8 cellular contexts compared by ENCODE assay signal in the genomic region with DNA sequence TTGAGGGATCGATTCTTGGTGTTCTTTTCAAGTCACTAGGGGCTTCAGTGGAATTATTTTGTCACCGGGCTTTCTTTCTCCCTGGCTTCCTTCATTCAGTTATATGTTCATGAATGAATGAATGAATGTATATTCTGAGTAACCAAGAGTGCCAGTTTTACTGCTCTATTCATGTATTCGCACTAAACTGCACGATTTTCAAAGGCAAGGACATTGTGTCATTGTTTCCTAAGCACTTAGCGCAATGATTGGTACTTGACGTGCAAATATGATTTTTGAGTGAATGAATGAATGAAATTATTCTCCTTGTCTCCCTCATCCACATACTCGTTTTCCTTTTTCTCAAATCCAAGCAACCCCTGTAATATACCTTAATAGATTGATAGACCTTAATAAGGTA. TPM values are rescaled to one million over a fixed set of nuclear protein-coding genes. Genes with fewer than 3 reads are reported as not detected.
DNase-seq lines count a peak whose midpoint lies in the region; ATAC-seq, FAIRE-seq and TF ChIP-seq lines count a peak whose summit lies in the region.

No MANE protein-coding gene starts in this region.

- H3K9me1 ChIP-seq in keratinocyte (ENCODE audit: control insufficient read depth, extremely low read depth, insufficient read depth, low read length) = no peaks in the 10 kb centered on the region

- peak overlapping the region; percentile 100 for H3K27ac Mint-ChIP-seq in activated CD4-positive, alpha-beta T cell treated with anti-CD3 and anti-CD28 coated beads, Interleukin-2, amount 10 ng/mL, durations not matched to agents 7 days and 5 days
- peak overlapping the region; percentile 100 for H3K27ac Mint-ChIP-seq in activated T-helper 2 cell treated with anti-CD3 and anti-CD28 coated beads, Interferon-gamma antibody, Interleukin-2, Interleukin-4, amounts not matched to agents 10 μg/mL and 5 μg/mL and 100 μg/mL, durations not matched to agents 14 hours and 24 hours and 36 hours

- dilution Hi-C loops in keratinocyte (cut with MboI; ENCODE audit: extremely low pct_ligation_motif_present, low sequenced_read_pairs) = no loop called here

- WGBS in thymus = 75% methylated on average over 7 of the region's 7 CpGs

- H2AFZ ChIP-seq in keratinocyte (ENCODE audit: control insufficient read depth, low read length) = peak overlapping the region; percentile 97

- no peak for FAIRE-seq in keratinocyte (lab: Jason Lieb, UNC)

- peaks cover 30% of the 10 kb centered on the region for H3K4me1 Mint-ChIP-seq in activated CD4-positive, alpha-beta T cell treated with anti-CD3 and anti-CD28 coated beads, Interleukin-2, amount 10 ng/mL, durations not matched to agents 7 days and 5 days
- peaks cover 23% of the 10 kb centered on the region for H3K4me1 Mint-ChIP-seq in activated T-helper 2 cell treated with anti-CD3 and anti-CD28 coated beads, Interferon-gamma antibody, Interleukin-2, Interleukin-4, amounts not matched to agents 10 μg/mL and 5 μg/mL and 100 μg/mL, durations not matched to agents 14 hours and 24 hours and 36 hours (ENCODE audit: low read depth)

- H3K4me1 ChIP-seq in keratinocyte (ENCODE audit: control insufficient read depth, extremely low read depth, insufficient read depth, low read length) (peaks cover 6% of the 10 kb centered on the region), thymus (ENCODE audit: control insufficient read depth, insufficient read depth, low read length) (peaks cover 5% of the 10 kb centered on the region)

- H3K27ac ChIP-seq in keratinocyte (ENCODE audit: control insufficient read depth, insufficient read depth, low read length) (peak overlapping the region; percentile 96), thymus (ENCODE audit: low read depth) (peak overlapping the region; percentile 98)

- POLR2A ChIA-PET in activated CD4-positive, alpha-beta T cell treated with anti-CD3 and anti-CD28 coated beads, Interleukin-2, amount 10 ng/mL, durations not matched to agents 7 days and 5 days (lab: Charles Lee) = interaction anchor here (0.6 kb wide), 1 partner anchor 70 kb away, joined by 5 read pairs; no protein-coding TSS in a partner anchor

- H3K4me3 Mint-ChIP-seq in activated CD4-positive, alpha-beta T cell treated with anti-CD3 and anti-CD28 coated beads, Interleukin-2, amount 10 ng/mL, durations not matched to agents 7 days and 5 days = peak overlapping the region; percentile 99
- peak overlapping the region; percentile 99 for H3K4me3 Mint-ChIP-seq in activated T-helper 2 cell treated with anti-CD3 and anti-CD28 coated beads, Interferon-gamma antibody, Interleukin-2, Interleukin-4, amounts not matched to agents 10 μg/mL and 5 μg/mL and 100 μg/mL, durations not matched to agents 14 hours and 24 hours and 36 hours (ENCODE audit: low read depth)

- TF ChIP-seq CTCF in keratinocyte (optimal IDR thresholded peaks at IDR 0.05 in 1 of 3, IDR thresholded peaks at IDR 0.05 in 1 of 3, conservative IDR thresholded peaks at IDR 0.05 in 1 of 3; ENCODE audit: extremely low read depth in 1 of 3, insufficient read depth in 2 of 3, low read length in 3 of 3) = no peak

- peaks cover 3% of the 10 kb centered on the region for H3K79me2 ChIP-seq in keratinocyte (ENCODE audit: control insufficient read depth, insufficient read depth, low read length)

- CTCF ChIA-PET in activated CD4-positive, alpha-beta T cell treated with anti-CD3 and anti-CD28 coated beads, Interleukin-2, amount 10 ng/mL, durations not matched to agents 7 days and 5 days (lab: Charles Lee) = interaction anchor here (1.0 to 2.6 kb wide), 2 partner anchors 11 to 12 kb away, joined by 3 to 9 read pairs; no protein-coding TSS in a partner anchor

- intact Hi-C loops in activated T-helper 2 cell treated with anti-CD3 and anti-CD28 coated beads, Interferon-gamma antibody, Interleukin-2, Interleukin-4, amounts not matched to agents 10 μg/mL and 5 μg/mL and 100 μg/mL, durations not matched to agents 14 hours and 24 hours and 36 hours (cut with micrococcal nuclease) = loop anchor here (1.0 kb wide), 1 partner anchor 34 kb away; a partner anchor contains a TSS

- no peaks in the 10 kb centered on the region for H3K9me3 Mint-ChIP-seq in activated CD4-positive, alpha-beta T cell treated with anti-CD3 and anti-CD28 coated beads, Interleukin-2, amount 10 ng/mL, durations not matched to agents 7 days and 5 days
- no peaks in the 10 kb centered on the region for H3K9me3 Mint-ChIP-seq in activated T-helper 2 cell treated with anti-CD3 and anti-CD28 coated beads, Interferon-gamma antibody, Interleukin-2, Interleukin-4, amounts not matched to agents 10 μg/mL and 5 μg/mL and 100 μg/mL, durations not matched to agents 14 hours and 24 hours and 36 hours

- no peaks in the 10 kb centered on the region for H3K9me3 ChIP-seq in keratinocyte (ENCODE audit: control insufficient read depth, low read depth, low read length)
- no peaks in the 10 kb centered on the region for H3K9me3 ChIP-seq in thymus (ENCODE audit: control insufficient read depth)

- peak overlapping the region; percentile 95 for H3K9ac ChIP-seq in keratinocyte (ENCODE audit: control insufficient read depth, extremely low read depth, insufficient read depth, low read length)

- peak overlapping the region; percentile 97 for H3K4me2 ChIP-seq in keratinocyte (ENCODE audit: control insufficient read depth, extremely low read depth, insufficient read depth, low read depth, low read length)

- H3K4me3 ChIP-seq in keratinocyte (ENCODE audit: control insufficient read depth in 2 of 3, extremely low read depth in 1 of 3, insufficient read depth in 2 of 3, low read depth in 1 of 3, low read length in 3 of 3) (peak overlapping the region; percentile 63 to 99 (median 95)), thymus (ENCODE audit: low read length) (peak overlapping the region; percentile 95)

- in situ Hi-C loops in G401 (cut with HindIII; ENCODE audit: low sequenced_read_pairs) = no loop called here

- ATAC-seq in HG02642 (IDR thresholded peaks at IDR 0.05; ENCODE audit: poor library complexity, unreplicated experiment) = no peak

- H3K36me3 Mint-ChIP-seq in activated CD4-positive, alpha-beta T cell treated with anti-CD3 and anti-CD28 coated beads, Interleukin-2, amount 10 ng/mL, durations not matched to agents 7 days and 5 days (ENCODE audit: low read depth) = peaks cover 11% of the 10 kb centered on the region
- peaks cover 6% of the 10 kb centered on the region for H3K36me3 Mint-ChIP-seq in activated T-helper 2 cell treated with anti-CD3 and anti-CD28 coated beads, Interferon-gamma antibody, Interleukin-2, Interleukin-4, amounts not matched to agents 10 μg/mL and 5 μg/mL and 100 μg/mL, durations not matched to agents 14 hours and 24 hours and 36 hours (ENCODE audit: low read depth)

- DNase-seq in activated CD4-positive, alpha-beta T cell treated with anti-CD3 and anti-CD28 coated beads, Interleukin-2, amount 10 ng/mL, durations not matched to agents 7 days and 5 days = no peak
- DNase-seq in activated CD4-positive, alpha-beta T cell treated with anti-CD3 and anti-CD28 coated beads for 4 hours = no peak
- no peak for DNase-seq in activated T-helper 2 cell treated with anti-CD3 and anti-CD28 coated beads, Interferon-gamma antibody, Interleukin-2, Interleukin-4, amounts not matched to agents 10 μg/mL and 5 μg/mL and 100 μg/mL, durations not matched to agents 14 hours and 24 hours and 36 hours (ENCODE audit: low spot score)
- no peak for DNase-seq in keratinocyte (ENCODE audit: low read depth, low spot score)
- DNase-seq in G401 (ENCODE audit: low spot score) = no peak
- no peak for DNase-seq in AG08395 (ENCODE audit: low spot score)

- H3K27me3 Mint-ChIP-seq in activated CD4-positive, alpha-beta T cell treated with anti-CD3 and anti-CD28 coated beads, Interleukin-2, amount 10 ng/mL, durations not matched to agents 7 days and 5 days = no peaks in the 10 kb centered on the region
- H3K27me3 Mint-ChIP-seq in activated T-helper 2 cell treated with anti-CD3 and anti-CD28 coated beads, Interferon-gamma antibody, Interleukin-2, Interleukin-4, amounts not matched to agents 10 μg/mL and 5 μg/mL and 100 μg/mL, durations not matched to agents 14 hours and 24 hours and 36 hours (ENCODE audit: low read depth) = no peaks in the 10 kb centered on the region

- H3K27me3 ChIP-seq in keratinocyte (ENCODE audit: control insufficient read depth, extremely low read depth, insufficient read depth, low read length) (no peaks in the 10 kb centered on the region), thymus (ENCODE audit: control insufficient read depth, insufficient read depth) (no peaks in the 10 kb centered on the region)

- H4K20me1 ChIP-seq in keratinocyte (ENCODE audit: control insufficient read depth, extremely low read depth, insufficient read depth, low read length) = no peaks in the 10 kb centered on the region

- H3K36me3 ChIP-seq in keratinocyte (ENCODE audit: control insufficient read depth in 2 of 2, extremely low read depth in 1 of 2, insufficient read depth in 2 of 2, low read length in 2 of 2) (no peaks in the 10 kb centered on the region), thymus (ENCODE audit: control insufficient read depth, insufficient read depth) (no peaks in the 10 kb centered on the region)

RNA-seq across cellular contexts. Expression of a gene that starts 0.8 kb away (rescaled TPM):
- total RNA-seq in activated CD4-positive, alpha-beta T cell treated with anti-CD3 and anti-CD28 coated beads, Interleukin-2, amount 10 ng/mL, durations not matched to agents 7 days and 5 days = 1 to 10 TPM; 5.7 to 5.9 TPM
- 4.7 and 5.5 TPM in 2 replicates for total RNA-seq in activated T-helper 2 cell treated with anti-CD3 and anti-CD28 coated beads, Interferon-gamma antibody, Interleukin-2, Interleukin-4, amounts not matched to agents 10 μg/mL and 5 μg/mL and 100 μg/mL, durations not matched to agents 14 hours and 24 hours and 36 hours
- 1.9 to 3.1 TPM (median 2.2 TPM) in 3 replicates for polyA plus RNA-seq in keratinocyte
- polyA plus RNA-seq in keratinocyte (2011; ENCODE audit: low read depth) = 7.2 TPM
- 1.0 and 2.2 TPM in 2 replicates for polyA plus RNA-seq in keratinocyte (2011; cell fraction: cytosol; rRNA removed)
- polyA plus RNA-seq in keratinocyte (2011; cell fraction: nucleus; rRNA removed) = 2.3 and 2.5 TPM in 2 replicates
- polyA plus RNA-seq in keratinocyte (2012; ENCODE audit: low replicate concordance) = 2.0 and 2.6 TPM in 2 replicates
- 2.0 to 5.2 TPM (median 3.0 TPM) in 3 replicates for polyA minus RNA-seq in keratinocyte
- 9.2 TPM for polyA minus RNA-seq in keratinocyte (2011; cell fraction: cytosol; rRNA and poly(A)+ RNA removed)
- 7.9 and 11.1 TPM in 2 replicates for polyA minus RNA-seq in keratinocyte (2011; cell fraction: nucleus; rRNA and poly(A)+ RNA removed)
- polyA plus RNA-seq in thymus = 3.9 TPM
- 9.5 and 11.1 TPM in 2 replicates for total RNA-seq in G401 (2014; rRNA removed; shearing (Covaris generic))

RNA-seq across cellular contexts. Expression of a gene that starts 34.8 kb away (rescaled TPM):
- total RNA-seq in activated CD4-positive, alpha-beta T cell treated with anti-CD3 and anti-CD28 coated beads, Interleukin-2, amount 10 ng/mL, durations not matched to agents 7 days and 5 days = 100 to 1,000 TPM in 1 of 2 experiments, 10 to 100 TPM in 1; 84.6 to 116 TPM
- total RNA-seq in activated T-helper 2 cell treated with anti-CD3 and anti-CD28 coated beads, Interferon-gamma antibody, Interleukin-2, Interleukin-4, amounts not matched to agents 10 μg/mL and 5 μg/mL and 100 μg/mL, durations not matched to agents 14 hours and 24 hours and 36 hours = 73.4 and 73.9 TPM in 2 replicates
- 177 to 460 TPM (median 316 TPM) in 3 replicates for polyA plus RNA-seq in keratinocyte
- 234 TPM for polyA plus RNA-seq in keratinocyte (2011; ENCODE audit: low read depth)
- 303 and 745 TPM in 2 replicates for polyA plus RNA-seq in keratinocyte (2011; cell fraction: cytosol; rRNA removed)
- 101 and 136 TPM in 2 replicates for polyA plus RNA-seq in keratinocyte (2011; cell fraction: nucleus; rRNA removed)
- polyA plus RNA-seq in keratinocyte (2012; ENCODE audit: low replicate concordance) = 149 and 186 TPM in 2 replicates
- polyA minus RNA-seq in keratinocyte = 82.3 to 147 TPM (median 118 TPM) in 3 replicates
- 109 TPM for polyA minus RNA-seq in keratinocyte (2011; cell fraction: cytosol; rRNA and poly(A)+ RNA removed)
- polyA minus RNA-seq in keratinocyte (2011; cell fraction: nucleus; rRNA and poly(A)+ RNA removed) = 17.8 and 34.0 TPM in 2 replicates
- 273 TPM for polyA plus RNA-seq in thymus
- 204 and 244 TPM in 2 replicates for total RNA-seq in G401 (2014; rRNA removed; shearing (Covaris generic))
